30 cellular contexts compared by ENCODE assay signal in the genomic region with DNA sequence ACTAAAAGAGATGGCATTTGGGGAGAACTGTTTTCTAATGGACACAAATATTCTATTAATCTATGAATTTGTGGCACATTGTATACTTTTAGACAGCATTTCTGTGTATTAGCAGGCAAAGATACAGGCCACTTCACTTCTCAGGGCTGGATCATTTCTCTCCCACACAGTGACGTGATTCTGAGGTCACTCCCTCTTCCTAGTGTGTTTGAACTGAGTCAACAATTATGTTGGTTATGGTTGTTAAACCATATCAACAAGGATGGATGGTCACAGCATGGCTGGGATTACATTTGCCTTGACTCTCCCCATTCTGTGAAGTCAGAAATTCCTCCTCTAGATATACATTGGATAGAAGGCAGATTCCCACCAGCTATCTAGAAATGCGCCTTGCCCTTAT. TPM values are rescaled to one million over a fixed set of nuclear protein-coding genes. Genes with fewer than 3 reads are reported as not detected.
DNase-seq lines count a peak whose midpoint lies in the region; ATAC-seq, FAIRE-seq and TF ChIP-seq lines count a peak whose summit lies in the region.
"Had no signal": no experiment of that assay in that cellular context is flagged by ENCODE, and none has a peak within 500 bp of the region (broad histone marks: within the 10 kb centered on the region; RNA-seq: fewer than 3 reads in every experiment).

No MANE protein-coding gene starts in this region.

- intact Hi-C loops in CD8-positive, alpha-beta T cell (cut with DNase I, micrococcal nuclease): no loop called here

- H4K20me1 ChIP-seq in astrocyte (ENCODE audit: insufficient read depth, low read length): no peaks in the 10 kb centered on the region

- H3K4me3 Mint-ChIP-seq in astrocyte (ENCODE audit: unreplicated experiment): no peak overlapping the region
- H3K4me3 Mint-ChIP-seq in activated T-helper 17 cell treated with anti-CD3 and anti-CD28 coated beads, Interleukin-2, amount 50 U/mL, for 72 hours: no peak overlapping the region
- no peak overlapping the region for H3K4me3 Mint-ChIP-seq in T-helper 2 cell treated with Interferon-gamma antibody and Interleukin-4, amounts not matched to agents 5 μg/mL and 100 μg/mL, for 36 hours
- no peak overlapping the region for H3K4me3 Mint-ChIP-seq in CD8-positive, alpha-beta T cell
- H3K4me3 Mint-ChIP-seq: activated B cell treated with CpG ODN at 0.5 μM for 24 hours; activated naive CD8-positive, alpha-beta T cell; brain; CD4-positive, CD25-positive, alpha-beta regulatory T cell; natural killer cell; stimulated activated naive B cell treated with anti-CD40 and anti-IgM and Interleukin-4, amounts not matched to agents 10 μg/mL and 1 μg/mL and 100 μg/mL, for 72 hours had no signal

- no peaks in the 10 kb centered on the region for H3K79me2 ChIP-seq in astrocyte (ENCODE audit: insufficient read depth, low read length)

- no peak overlapping the region for H3K27ac ChIP-seq in astrocyte (ENCODE audit: low read depth, low read length)
- no peak overlapping the region for H3K27ac ChIP-seq in CD8-positive, alpha-beta T cell (ENCODE audit: low read depth, low read length)
- H3K27ac ChIP-seq: gastrocnemius medialis, right atrium auricular region had no signal

- H3K9me3 Mint-ChIP-seq in astrocyte (ENCODE audit: unreplicated experiment): no peaks in the 10 kb centered on the region
- H3K9me3 Mint-ChIP-seq in activated T-helper 17 cell treated with anti-CD3 and anti-CD28 coated beads, Interleukin-2, amount 50 U/mL, for 72 hours: no peaks in the 10 kb centered on the region
- no peaks in the 10 kb centered on the region for H3K9me3 Mint-ChIP-seq in T-helper 2 cell treated with Interferon-gamma antibody and Interleukin-4, amounts not matched to agents 5 μg/mL and 100 μg/mL, for 36 hours
- H3K9me3 Mint-ChIP-seq in CD8-positive, alpha-beta T cell: no peaks in the 10 kb centered on the region
- H3K9me3 Mint-ChIP-seq: activated B cell treated with CpG ODN at 0.5 μM for 24 hours; brain; natural killer cell; stimulated activated naive B cell treated with anti-CD40 and anti-IgM and Interleukin-4, amounts not matched to agents 10 μg/mL and 1 μg/mL and 100 μg/mL, for 72 hours had no signal

- no peak overlapping the region for H3K4me2 ChIP-seq in astrocyte (ENCODE audit: low read length)

- ATAC-seq in activated T-helper 17 cell treated with anti-CD3 and anti-CD28 coated beads, Interleukin-2, amount 50 U/mL, for 72 hours (replicated peaks): no peak
- ATAC-seq in CD8-positive, alpha-beta T cell: no peak
- ATAC-seq: gastrocnemius medialis; natural killer cell; stimulated activated naive B cell treated with anti-CD40 and anti-IgM and Interleukin-4, amounts not matched to agents 10 μg/mL and 1 μg/mL and 100 μg/mL, for 72 hours had no signal

- DNase-seq in M059J (ENCODE audit: low read depth) (peak; percentile 7), astrocyte (ENCODE audit: low read depth) (peak; percentile 42), kidney glomerular epithelial cell (lab: John Stamatoyannopoulos, UW) (peak; percentile 57), ureter (ENCODE audit: low spot score) (no peak)
- no peak for DNase-seq in T-helper 2 cell treated with Interferon-gamma antibody and Interleukin-4, amounts not matched to agents 5 μg/mL and 100 μg/mL, for 36 hours (ENCODE audit: low spot score)
- DNase-seq in CD8-positive, alpha-beta T cell: no peak
- DNase-seq: activated B cell treated with CpG ODN at 0.5 μM for 24 hours; activated CD4-positive, alpha-beta T cell treated with anti-CD3 and anti-CD28 coated beads, Interleukin-2, amount 50 U/mL, for 48 hours; CD4-positive, CD25-positive, alpha-beta regulatory T cell; DMS 273 treated with DMSO at 0.1 percent for 48 hours; effector CD4-positive, alpha-beta T cell; erythroblast; gastrocnemius medialis; GF-D8; hippocampal formation; Karpas-422; midbrain; natural killer cell; NCI-H187; NCI-H2171 treated with DMSO at 0.1 percent for 48 hours; NCI-H526 treated with DMSO at 0.1 percent for 48 hours; stimulated activated CD4-positive, alpha-beta T cell treated with anti-CD3 and anti-CD28 coated beads, Interleukin-12 subunit alpha, Interleukin-12 subunit beta, amount 100 ng/mL, for 4 hours; stimulated activated CD4-positive, alpha-beta T cell treated with anti-CD3 and anti-CD28 coated beads, Interleukin-4, amount 100 ng/mL, for 24 hours; stimulated activated naive B cell treated with anti-CD40 and anti-IgM and Interleukin-4, amounts not matched to agents 10 μg/mL and 1 μg/mL and 100 μg/mL, for 72 hours; T-helper 9 cell had no signal

- no peak overlapping the region for H3K4me3 ChIP-seq in astrocyte (ENCODE audit: insufficient read depth, low read depth, low read length)
- no peak overlapping the region for H3K4me3 ChIP-seq in CD8-positive, alpha-beta T cell (ENCODE audit: low read depth, low read length)
- H3K4me3 ChIP-seq: gastrocnemius medialis, right atrium auricular region had no signal

- CTCF ChIA-PET in CD8-positive, alpha-beta T cell (lab: Charles Lee): no interaction called here

- H3K9me3 ChIP-seq in astrocyte (ENCODE audit: insufficient read depth, low read depth, low read length): no peaks in the 10 kb centered on the region
- no peaks in the 10 kb centered on the region for H3K9me3 ChIP-seq in CD8-positive, alpha-beta T cell (ENCODE audit: low read length)
- H3K9me3 ChIP-seq: gastrocnemius medialis, right atrium auricular region had no signal

- H3K36me3 ChIP-seq in astrocyte (ENCODE audit: insufficient read depth, low read length): no peaks in the 10 kb centered on the region
- H3K36me3 ChIP-seq in CD8-positive, alpha-beta T cell (ENCODE audit: insufficient read depth, low read length): no peaks in the 10 kb centered on the region
- H3K36me3 ChIP-seq: gastrocnemius medialis, right atrium auricular region had no signal

- no peak overlapping the region for H2AFZ ChIP-seq in astrocyte (ENCODE audit: low read depth, low read length)

- POLR2A ChIA-PET in CD8-positive, alpha-beta T cell (lab: Charles Lee): no interaction called here

- H3K27me3 ChIP-seq in astrocyte (ENCODE audit: insufficient read depth, low read length): no peaks in the 10 kb centered on the region
- no peaks in the 10 kb centered on the region for H3K27me3 ChIP-seq in CD8-positive, alpha-beta T cell (ENCODE audit: insufficient read depth, low read length)
- H3K27me3 ChIP-seq: gastrocnemius medialis, right atrium auricular region had no signal

- no peaks in the 10 kb centered on the region for H3K36me3 Mint-ChIP-seq in astrocyte (ENCODE audit: low read depth, unreplicated experiment)
- no peaks in the 10 kb centered on the region for H3K36me3 Mint-ChIP-seq in activated T-helper 17 cell treated with anti-CD3 and anti-CD28 coated beads, Interleukin-2, amount 50 U/mL, for 72 hours (ENCODE audit: low read depth)
- H3K36me3 Mint-ChIP-seq in T-helper 2 cell treated with Interferon-gamma antibody and Interleukin-4, amounts not matched to agents 5 μg/mL and 100 μg/mL, for 36 hours (ENCODE audit: low read depth): no peaks in the 10 kb centered on the region
- H3K36me3 Mint-ChIP-seq in CD8-positive, alpha-beta T cell: no peaks in the 10 kb centered on the region
- H3K36me3 Mint-ChIP-seq: activated naive CD8-positive, alpha-beta T cell; brain; CD4-positive, CD25-positive, alpha-beta regulatory T cell; natural killer cell; stimulated activated naive B cell treated with anti-CD40 and anti-IgM and Interleukin-4, amounts not matched to agents 10 μg/mL and 1 μg/mL and 100 μg/mL, for 72 hours had no signal

- peaks cover 16% of the 10 kb centered on the region for H3K4me1 Mint-ChIP-seq in astrocyte (ENCODE audit: low read depth, unreplicated experiment)
- no peaks in the 10 kb centered on the region for H3K4me1 Mint-ChIP-seq in activated T-helper 17 cell treated with anti-CD3 and anti-CD28 coated beads, Interleukin-2, amount 50 U/mL, for 72 hours
- no peaks in the 10 kb centered on the region for H3K4me1 Mint-ChIP-seq in T-helper 2 cell treated with Interferon-gamma antibody and Interleukin-4, amounts not matched to agents 5 μg/mL and 100 μg/mL, for 36 hours (ENCODE audit: low read depth)
- H3K4me1 Mint-ChIP-seq in CD8-positive, alpha-beta T cell (ENCODE audit: low read depth): no peaks in the 10 kb centered on the region
- H3K4me1 Mint-ChIP-seq: activated B cell treated with CpG ODN at 0.5 μM for 24 hours; CD4-positive, CD25-positive, alpha-beta regulatory T cell; natural killer cell; stimulated activated naive B cell treated with anti-CD40 and anti-IgM and Interleukin-4, amounts not matched to agents 10 μg/mL and 1 μg/mL and 100 μg/mL, for 72 hours had no signal

- FAIRE-seq in astrocyte (lab: Jason Lieb, UNC): no peak
- FAIRE-seq: H1 had no signal

- no peaks in the 10 kb centered on the region for H3K27me3 Mint-ChIP-seq in astrocyte (ENCODE audit: low read depth, unreplicated experiment)
- no peaks in the 10 kb centered on the region for H3K27me3 Mint-ChIP-seq in activated T-helper 17 cell treated with anti-CD3 and anti-CD28 coated beads, Interleukin-2, amount 50 U/mL, for 72 hours
- H3K27me3 Mint-ChIP-seq in T-helper 2 cell treated with Interferon-gamma antibody and Interleukin-4, amounts not matched to agents 5 μg/mL and 100 μg/mL, for 36 hours (ENCODE audit: low read depth): peaks cover 16% of the 10 kb centered on the region
- no peaks in the 10 kb centered on the region for H3K27me3 Mint-ChIP-seq in CD8-positive, alpha-beta T cell (ENCODE audit: low read depth)
- H3K27me3 Mint-ChIP-seq: activated B cell treated with CpG ODN at 0.5 μM for 24 hours; activated naive CD8-positive, alpha-beta T cell; stimulated activated naive B cell treated with anti-CD40 and anti-IgM and Interleukin-4, amounts not matched to agents 10 μg/mL and 1 μg/mL and 100 μg/mL, for 72 hours had no signal

- H3K9ac ChIP-seq in astrocyte (ENCODE audit: low read length): no peak overlapping the region

- H3K27ac Mint-ChIP-seq in astrocyte (ENCODE audit: unreplicated experiment): no peak overlapping the region
- H3K27ac Mint-ChIP-seq in activated T-helper 17 cell treated with anti-CD3 and anti-CD28 coated beads, Interleukin-2, amount 50 U/mL, for 72 hours: no peak overlapping the region
- H3K27ac Mint-ChIP-seq in T-helper 2 cell treated with Interferon-gamma antibody and Interleukin-4, amounts not matched to agents 5 μg/mL and 100 μg/mL, for 36 hours: no peak overlapping the region
- H3K27ac Mint-ChIP-seq in CD8-positive, alpha-beta T cell: no peak overlapping the region
- H3K27ac Mint-ChIP-seq: activated B cell treated with CpG ODN at 0.5 μM for 24 hours; activated naive CD8-positive, alpha-beta T cell; brain; CD4-positive, CD25-positive, alpha-beta regulatory T cell; natural killer cell; stimulated activated naive B cell treated with anti-CD40 and anti-IgM and Interleukin-4, amounts not matched to agents 10 μg/mL and 1 μg/mL and 100 μg/mL, for 72 hours had no signal

- TF ChIP-seq CTCF in astrocyte (IDR thresholded peaks at IDR 0.05; ENCODE audit: insufficient read depth, low read depth, low read length): no peak
- no peak for TF ChIP-seq CTCF in CD8-positive, alpha-beta T cell (IDR thresholded peaks at IDR 0.05)

- no peaks in the 10 kb centered on the region for H3K4me1 ChIP-seq in astrocyte (ENCODE audit: insufficient read depth, low read length)
- no peaks in the 10 kb centered on the region for H3K4me1 ChIP-seq in CD8-positive, alpha-beta T cell (ENCODE audit: insufficient read depth, low read length)

RNA-seq across cellular contexts. Expression of a gene that starts 11.6 kb away (rescaled TPM):
- 0.22 TPM in 1 of 2 replicates, not detected in the other for total RNA-seq in M059J (2014; rRNA removed; shearing (Covaris generic))
- total RNA-seq in astrocyte (not detected in 2 replicates), ureter (31.4 TPM)
- total RNA-seq in activated T-helper 17 cell treated with anti-CD3 and anti-CD28 coated beads, Interleukin-2, amount 50 U/mL, for 72 hours: under 1 TPM in 1 of 2 donors, not detected in 1; 0.29 TPM
- total RNA-seq in CD8-positive, alpha-beta T cell: under 1 TPM; 0.19 to 0.33 TPM
- total RNA-seq: activated B cell treated with CpG ODN at 0.5 μM for 24 hours; CD4-positive, CD25-positive, alpha-beta regulatory T cell; H1 had no signal

Comparison
In these comparisons a context has a peak if more than half of its experiments do, and no peak if none do; other contexts are left out.
1. DNase-seq: peak in M059J (single experiment), astrocyte (single experiment) and kidney glomerular epithelial cell (single experiment); none in T-helper 2 cell treated with Interferon-gamma antibody and Interleukin-4, amounts not matched to agents 5 μg/mL and 100 μg/mL, for 36 hours (single experiment), ureter (single experiment) and CD8-positive, alpha-beta T cell (0 of 7).
2. RNA of a gene that starts 11.6 kb away (total RNA-seq): 31.4 TPM in ureter (single experiment); 0.19 to 0.33 TPM in CD8-positive, alpha-beta T cell, 0.29 TPM in activated T-helper 17 cell treated with anti-CD3 and anti-CD28 coated beads, Interleukin-2, amount 50 U/mL, for 72 hours, 0.22 TPM in M059J and not detected in astrocyte; every median in the first group is over 10 times any median in the second.